22 cellular contexts compared by ENCODE assay signal in genomic region chr7:21651697-21652096, GRCh38.
"Had no signal": no experiment of that assay in that cellular context is flagged by ENCODE, and none has a peak within 500 bp of the region (broad histone marks: within the 10 kb centered on the region; RNA-seq: fewer than 3 reads in every experiment).

No MANE protein-coding gene starts in this region.

- H3K27ac Mint-ChIP-seq: immature natural killer cell, naive B cell, nephron had no signal

- ATAC-seq: esophagus mucosa, gastrocnemius medialis, left ventricle myocardium superior, sciatic nerve had no signal

- H3K36me3 ChIP-seq: gastrocnemius medialis, neutrophil, stomach, thoracic aorta had no signal

- H3K9me3 ChIP-seq: gastrocnemius medialis, neutrophil had no signal

- H3K4me3 ChIP-seq: gastrocnemius medialis, lung, skin epidermis, stomach, thoracic aorta had no signal

- H3K4me3 Mint-ChIP-seq: immature natural killer cell, naive B cell, nephron had no signal

- H3K4me1 Mint-ChIP-seq: immature natural killer cell, naive B cell, nephron had no signal

- H3K27me3 ChIP-seq: gastrocnemius medialis, neutrophil, stomach had no signal

- H3K27ac ChIP-seq: gastrocnemius medialis, neutrophil, skin epidermis, stomach, thoracic aorta had no signal

- H3K36me3 Mint-ChIP-seq: immature natural killer cell, naive B cell had no signal

- DNase-seq: effector memory CD4-positive, alpha-beta T cell; gastrocnemius medialis; glutamatergic neuron; immature natural killer cell; left cardiac atrium; left ventricle myocardium superior; mesenchymal stem cell; naive B cell; posterior cingulate gyrus; stimulated activated CD4-positive, alpha-beta T cell treated with anti-CD3 and anti-CD28 coated beads, Interleukin-2, amount 100 ng/mL, for 24 hours; stimulated activated CD4-positive, alpha-beta T cell treated with anti-CD3 and anti-CD28 coated beads, Interleukin-4, amount 100 ng/mL, for 4 hours; stimulated activated naive CD4-positive, alpha-beta T cell; stomach; substantia nigra; trophoblast cell had no signal
